8 cellular contexts compared by ENCODE assay signal in genomic region chr5:171387255-171387969, GRCh38. TPM values are rescaled to one million over a fixed set of nuclear protein-coding genes. Genes with fewer than 3 reads are reported as not detected.
DNase-seq lines count a peak whose midpoint lies in the region; ATAC-seq and TF ChIP-seq lines count a peak whose summit lies in the region.

Gene NPM1 (plus strand): TSS chr5:171387849. CDS start chr5:171387949, 100 bp downstream.

- POLR2A ChIA-PET in Panc1 (lab: Charles Lee), result interaction anchor here (0.5 to 1.1 kb wide), 6 partner anchors 12 to 1124 kb away, joined by 3 to 11 read pairs (median 4); no protein-coding TSS in a partner anchor

- peak within 1 kb of the TSS; percentile 92 for H3K9ac ChIP-seq in mucosa of stomach (ENCODE audit: low read length)

- peaks cover 41% of the 10 kb centered on the region for H3K36me3 Mint-ChIP-seq in activated T-cell treated with anti-CD3 and anti-CD28 coated beads, Interleukin-2, amount 50 U/mL, for 4 hours (ENCODE audit: insufficient read depth)

- BruUV-seq in Panc1 (replicated peaks; lab: Mats Ljungman, UMichigan), result no TSS peak

- in situ Hi-C loops in Panc1 (cut with HindIII; ENCODE audit: low pct_unique_long_range_greater_than_20kb, low sequenced_read_pairs), result no loop called here

- 0 to 1% methylated on average over 58 to 60 of the region's 60 CpGs for WGBS in esophagus, 2 donors

- H3K27ac ChIP-seq in Panc1 (ENCODE audit: low read length) (peak within 1 kb of the TSS; percentile 99), esophagus (ENCODE audit: low read depth in 2 of 2, low read length in 1 of 2) (peak within 1 kb of the TSS; percentile 72 to 90)

- CTCF ChIA-PET in Panc1 (lab: Charles Lee), result no interaction called here

- H3K9me3 ChIP-seq in Panc1 (ENCODE audit: control insufficient read depth, insufficient read depth, low read depth, low read length) (no peaks in the 10 kb centered on the region), esophagus (ENCODE audit: control insufficient read depth in 2 of 2, insufficient read depth in 1 of 2, low read depth in 1 of 2, low read length in 1 of 2) (no peaks in the 10 kb centered on the region), mucosa of stomach (ENCODE audit: control insufficient read depth, low read length) (no peaks in the 10 kb centered on the region)

- H3K4me3 Mint-ChIP-seq in activated T-cell treated with anti-CD3 and anti-CD28 coated beads, Interleukin-2, amount 50 U/mL, for 4 hours, result peak within 1 kb of the TSS; percentile 99

- H3K4me3 ChIP-seq in Panc1 (ENCODE audit: low read depth in 2 of 2, low read length in 2 of 2) (peak within 1 kb of the TSS; percentile 93 to 96), esophagus (ENCODE audit: low read depth in 1 of 2, low read length in 2 of 2) (peak within 1 kb of the TSS; percentile 76 to 93), mucosa of stomach (ENCODE audit: low read length) (peak within 1 kb of the TSS; percentile 83)

- TF ChIP-seq CTCF in Panc1 (IDR thresholded peaks at IDR 0.05), result no peak

- DNase-seq in DMS53 (lab: John Stamatoyannopoulos, UW) (peak; percentile 100), KG1 (lab: John Stamatoyannopoulos, UW) (peak; percentile 98), Panc1 (ENCODE audit: low read depth, low spot score) (peak; percentile 97)
- peak; percentile 97 for DNase-seq in activated T-cell treated with anti-CD3 and anti-CD28 coated beads, Interleukin-2, amount 50 U/mL, for 4 hours
- peak; percentile 93 to 95 for DNase-seq in stimulated activated CD8-positive, alpha-beta memory T cell treated with anti-CD3 and anti-CD28 coated beads, Interleukin-7, amount 100 ng/mL, for 1 hour (ENCODE audit: low read depth in 2 of 2)

- ATAC-seq in GM21723 (IDR thresholded peaks at IDR 0.05; ENCODE audit: unreplicated experiment), result peak; percentile 76
- ATAC-seq in Panc1, result peak; percentile 90
- ATAC-seq in activated T-cell treated with anti-CD3 and anti-CD28 coated beads, Interleukin-2, amount 50 U/mL, for 4 hours, result peak; percentile 77 to 82

- H3K9me3 Mint-ChIP-seq in activated T-cell treated with anti-CD3 and anti-CD28 coated beads, Interleukin-2, amount 50 U/mL, for 4 hours, result no peaks in the 10 kb centered on the region

- H3K27me3 Mint-ChIP-seq in activated T-cell treated with anti-CD3 and anti-CD28 coated beads, Interleukin-2, amount 50 U/mL, for 4 hours (ENCODE audit: low read depth), result peaks cover 4% of the 10 kb centered on the region

- no peaks in the 10 kb centered on the region for H3K27me3 ChIP-seq in Panc1 (ENCODE audit: control insufficient read depth, insufficient read depth, low read length)
- no peaks in the 10 kb centered on the region for H3K27me3 ChIP-seq in esophagus (ENCODE audit: control insufficient read depth in 1 of 2, insufficient read depth in 2 of 2, low read length in 2 of 2)
- H3K27me3 ChIP-seq in mucosa of stomach (ENCODE audit: control insufficient read depth, insufficient read depth, low read length), result no peaks in the 10 kb centered on the region

- peaks cover 32% of the 10 kb centered on the region for H3K36me3 ChIP-seq in Panc1 (ENCODE audit: control insufficient read depth, insufficient read depth, low read length)
- peaks cover 0 to 5% of the 10 kb centered on the region in 2 donors for H3K36me3 ChIP-seq in esophagus (ENCODE audit: control insufficient read depth in 2 of 2, insufficient read depth in 2 of 2, low read length in 1 of 2)
- no peaks in the 10 kb centered on the region for H3K36me3 ChIP-seq in mucosa of stomach (ENCODE audit: control insufficient read depth, insufficient read depth, low read length)

- H3K4me1 Mint-ChIP-seq in activated T-cell treated with anti-CD3 and anti-CD28 coated beads, Interleukin-2, amount 50 U/mL, for 4 hours (ENCODE audit: low read depth), result peaks cover 35% of the 10 kb centered on the region

- intact Hi-C loops in Panc1 (cut with micrococcal nuclease; ENCODE audit: unreplicated experiment), result no loop called here

- peaks cover 16% of the 10 kb centered on the region for H3K4me1 ChIP-seq in Panc1 (ENCODE audit: control insufficient read depth, insufficient read depth, low read length)
- peaks cover 0 to 2% of the 10 kb centered on the region in 2 donors for H3K4me1 ChIP-seq in esophagus (ENCODE audit: control insufficient read depth in 2 of 2, insufficient read depth in 2 of 2, low read length in 1 of 2)
- H3K4me1 ChIP-seq in mucosa of stomach (ENCODE audit: control insufficient read depth, insufficient read depth, low read length), result peaks cover 3% of the 10 kb centered on the region

RNA-seq across cellular contexts. Expression of gene NPM1, which starts in this region (rescaled TPM):
- 1,864 TPM for total RNA-seq in Panc1 (2021; ENCODE audit: unreplicated experiment)
- 1,117 TPM for polyA plus RNA-seq in Panc1 (2012; ENCODE audit: insufficient read length)
- total RNA-seq in activated T-cell treated with anti-CD3 and anti-CD28 coated beads, Interleukin-2, amount 50 U/mL, for 4 hours, result 1,000 to 10,000 TPM; 4,555 to 4,927 (median 4,895) TPM
- polyA plus RNA-seq in esophagus, result 1,000 to 10,000 TPM in 1 of 2 donors, 100 to 1,000 TPM in 1; 800 to 2,525 TPM

Comparison
In these comparisons a context has a peak if more than half of its experiments do, and no peak if none do; other contexts are left out.
1. Peak in every context shown above with its lines: DNase-seq, ATAC-seq, H3K4me3 ChIP-seq and H3K27ac ChIP-seq.